21 cellular contexts compared by ENCODE assay signal in the genomic region with DNA sequence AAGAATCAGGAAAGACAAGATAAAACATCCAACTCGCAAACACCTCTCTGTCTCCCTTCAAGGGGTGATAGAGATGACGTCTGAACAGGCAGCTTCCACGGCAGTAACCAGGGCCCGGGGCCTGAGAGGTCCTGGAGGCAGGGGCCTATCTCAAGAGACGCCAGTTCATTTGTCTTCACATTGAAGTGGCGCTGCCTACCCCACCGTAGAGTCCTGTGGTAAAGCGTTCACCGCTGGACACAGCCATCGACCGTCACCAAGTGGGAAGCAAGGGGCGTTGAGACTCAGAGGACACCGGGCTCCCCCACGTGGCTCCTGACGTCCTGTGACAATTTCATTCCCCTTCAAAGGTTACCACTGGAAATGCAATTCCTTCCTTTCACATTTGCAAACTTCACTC. TPM values are rescaled to one million over a fixed set of nuclear protein-coding genes. Genes with fewer than 3 reads are reported as not detected.
A peak's percentile ranks its signal among the peaks of the same experiment; 100 is the strongest.
DNase-seq lines count a peak whose midpoint lies in the region; ATAC-seq, FAIRE-seq and TF ChIP-seq lines count a peak whose summit lies in the region.
"Had no signal": no experiment of that assay in that cellular context is flagged by ENCODE, and none has a peak within 500 bp of the region (broad histone marks: within the 10 kb centered on the region; RNA-seq: fewer than 3 reads in every experiment).

No MANE protein-coding gene starts in this region.

- no peak for TF ChIP-seq CTCF in natural killer cell (IDR thresholded peaks at IDR 0.05)
- no peak for TF ChIP-seq CTCF in RWPE1 (conservative IDR thresholded peaks at IDR 0.05; ENCODE audit: low read depth)
- no peak for TF ChIP-seq CTCF in kidney (IDR thresholded peaks at IDR 0.05; ENCODE audit: borderline replicate concordance, extremely low read depth, insufficient read depth)

- peaks cover 0 to 2% of the 10 kb centered on the region in 2 donors for H3K36me3 ChIP-seq in kidney (ENCODE audit: control insufficient read depth in 1 of 2, insufficient read depth in 2 of 2, low read length in 2 of 2)

- H3K4me3 ChIP-seq in kidney (ENCODE audit: low read length in 2 of 2), result no peak overlapping the region
- H3K4me3 ChIP-seq: GM12878 had no signal

- no peaks in the 10 kb centered on the region for H3K4me1 ChIP-seq in kidney (ENCODE audit: control insufficient read depth in 1 of 2, insufficient read depth in 1 of 2, low read depth in 1 of 2, low read length in 2 of 2)

- intact Hi-C loops in natural killer cell (cut with micrococcal nuclease), result no loop called here
- intact Hi-C loops in kidney (cut with DNase I), result no loop called here

- no peaks in the 10 kb centered on the region for H3K9me3 ChIP-seq in kidney (ENCODE audit: control insufficient read depth in 1 of 2, low read length in 2 of 2)

- POLR2A ChIA-PET in RWPE1 (lab: Yijun Ruan, JAX; ENCODE audit: low non-redundant PET), result no interaction called here

- H3K9me3 Mint-ChIP-seq in natural killer cell treated with Interleukin-12 subunit alpha and Interleukin-12 subunit beta and Interleukin-15 and Interleukin-18, amount 100 ng/mL, for 72 hours, result no peaks in the 10 kb centered on the region
- no peaks in the 10 kb centered on the region for H3K9me3 Mint-ChIP-seq in natural killer cell
- no peaks in the 10 kb centered on the region for H3K9me3 Mint-ChIP-seq in stimulated activated naive CD8-positive, alpha-beta T cell treated with anti-CD3 and anti-CD28 coated beads, Interleukin-15, amount 100 ng/mL, for 72 hours
- H3K9me3 Mint-ChIP-seq: CD8-positive, alpha-beta memory T cell; H9 had no signal

- H3K9ac ChIP-seq in kidney (ENCODE audit: low read length in 2 of 2), result no peak overlapping the region

- H3K27me3 Mint-ChIP-seq in natural killer cell treated with Interleukin-12 subunit alpha and Interleukin-12 subunit beta and Interleukin-15 and Interleukin-18, amount 100 ng/mL, for 72 hours, result peaks cover 0 to 1% of the 10 kb centered on the region in 2 donors
- H3K27me3 Mint-ChIP-seq in natural killer cell (ENCODE audit: low read depth in 2 of 2), result no peaks in the 10 kb centered on the region
- peaks cover 1% of the 10 kb centered on the region for H3K27me3 Mint-ChIP-seq in stimulated activated naive CD8-positive, alpha-beta T cell treated with anti-CD3 and anti-CD28 coated beads, Interleukin-15, amount 100 ng/mL, for 72 hours
- H3K27me3 Mint-ChIP-seq: CD8-positive, alpha-beta memory T cell had no signal

- H3K27ac Mint-ChIP-seq in natural killer cell treated with Interleukin-12 subunit alpha and Interleukin-12 subunit beta and Interleukin-15 and Interleukin-18, amount 100 ng/mL, for 72 hours, result no peak overlapping the region
- H3K27ac Mint-ChIP-seq in natural killer cell, result no peak overlapping the region
- H3K27ac Mint-ChIP-seq in stimulated activated naive CD8-positive, alpha-beta T cell treated with anti-CD3 and anti-CD28 coated beads, Interleukin-15, amount 100 ng/mL, for 72 hours, result peak overlapping the region; percentile 19 to 49
- H3K27ac Mint-ChIP-seq: CD8-positive, alpha-beta memory T cell had no signal

- ATAC-seq in natural killer cell treated with Interleukin-12 subunit alpha and Interleukin-12 subunit beta and Interleukin-15 and Interleukin-18, amount 100 ng/mL, for 72 hours, result no peak
- no peak for ATAC-seq in natural killer cell
- ATAC-seq in stimulated activated naive CD8-positive, alpha-beta T cell treated with anti-CD3 and anti-CD28 coated beads, Interleukin-15, amount 100 ng/mL, for 72 hours, result no peak
- no peak for ATAC-seq in GM18517 (IDR thresholded peaks at IDR 0.05; ENCODE audit: unreplicated experiment)
- ATAC-seq: GM12878 had no signal

- FAIRE-seq in kidney (lab: Jason Lieb, UNC), result no peak
- FAIRE-seq: A204.1, GM12878, GM19239, H1 had no signal

- CTCF ChIA-PET in RWPE1 (lab: Yijun Ruan, JAX), result no interaction called here

- peak; percentile 5 for DNase-seq in natural killer cell treated with Interleukin-12 subunit alpha and Interleukin-12 subunit beta and Interleukin-15 and Interleukin-18, amount 100 ng/mL, for 72 hours (ENCODE audit: low spot score)
- DNase-seq in natural killer cell (no peak), RWPE1 (ENCODE audit: low spot score) (no peak), kidney (peak; percentile 31), NCI-H1417 treated with DMSO at 0.1 percent for 48 hours (lab: John Stamatoyannopoulos, UW) (no peak)
- no peak for DNase-seq in stimulated activated naive CD8-positive, alpha-beta T cell treated with anti-CD3 and anti-CD28 coated beads, Interleukin-15, amount 100 ng/mL, for 72 hours
- DNase-seq: ACHN; CD8-positive, alpha-beta memory T cell; COR-L47; DMS 273 treated with DMSO at 0.1 percent for 48 hours; DMS53; DND-41; EL; H9 had no signal

- no peak overlapping the region for H3K4me3 Mint-ChIP-seq in natural killer cell treated with Interleukin-12 subunit alpha and Interleukin-12 subunit beta and Interleukin-15 and Interleukin-18, amount 100 ng/mL, for 72 hours
- no peak overlapping the region for H3K4me3 Mint-ChIP-seq in natural killer cell
- no peak overlapping the region for H3K4me3 Mint-ChIP-seq in stimulated activated naive CD8-positive, alpha-beta T cell treated with anti-CD3 and anti-CD28 coated beads, Interleukin-15, amount 100 ng/mL, for 72 hours
- H3K4me3 Mint-ChIP-seq: CD8-positive, alpha-beta memory T cell; H9 had no signal

- no peaks in the 10 kb centered on the region for H3K36me3 Mint-ChIP-seq in natural killer cell treated with Interleukin-12 subunit alpha and Interleukin-12 subunit beta and Interleukin-15 and Interleukin-18, amount 100 ng/mL, for 72 hours
- no peaks in the 10 kb centered on the region for H3K36me3 Mint-ChIP-seq in natural killer cell

- H3K27ac ChIP-seq in RWPE1 (peak overlapping the region; percentile 14; the same call in 1 of the 2 replicates), kidney (ENCODE audit: low read depth in 2 of 2, low read length in 2 of 2) (no peak overlapping the region)

- peaks cover 0 to 8% of the 10 kb centered on the region in 2 donors for H3K4me1 Mint-ChIP-seq in natural killer cell treated with Interleukin-12 subunit alpha and Interleukin-12 subunit beta and Interleukin-15 and Interleukin-18, amount 100 ng/mL, for 72 hours (ENCODE audit: low read depth in 2 of 2)
- H3K4me1 Mint-ChIP-seq in natural killer cell, result peaks cover 3 to 6% of the 10 kb centered on the region in 2 donors
- no peaks in the 10 kb centered on the region for H3K4me1 Mint-ChIP-seq in stimulated activated naive CD8-positive, alpha-beta T cell treated with anti-CD3 and anti-CD28 coated beads, Interleukin-15, amount 100 ng/mL, for 72 hours
- H3K4me1 Mint-ChIP-seq: CD8-positive, alpha-beta memory T cell; H9 had no signal

RNA-seq across cellular contexts. Expression of a gene that starts 21.4 kb away (rescaled TPM):
- not detected for total RNA-seq in natural killer cell treated with Interleukin-12 subunit alpha and Interleukin-12 subunit beta and Interleukin-15 and Interleukin-18, amount 100 ng/mL, for 72 hours
- under 1 TPM in 1 of 3 donors, not detected in 2; 0.28 TPM for total RNA-seq in natural killer cell
- not detected for total RNA-seq in kidney
- not detected for polyA plus RNA-seq in kidney (ENCODE audit: insufficient read depth, low read depth, low replicate concordance)
- total RNA-seq: CD8-positive, alpha-beta memory T cell; G401; H1 had no signal
- polyA plus RNA-seq: BJ; CD8-positive, alpha-beta memory T cell had no signal

RNA-seq across cellular contexts. Expression of a gene that starts 25.2 kb away (rescaled TPM):
- total RNA-seq in natural killer cell treated with Interleukin-12 subunit alpha and Interleukin-12 subunit beta and Interleukin-15 and Interleukin-18, amount 100 ng/mL, for 72 hours, result 10 to 100 TPM; 19.5 to 40.1 TPM
- total RNA-seq in natural killer cell (10 to 100 TPM; 35.7 to 57.4 (median 51.5) TPM), kidney (39.2 TPM)
- 42.0 TPM for polyA plus RNA-seq in kidney (ENCODE audit: insufficient read depth, low read depth, low replicate concordance)

RNA-seq across cellular contexts. Expression of a gene that starts 25.4 kb away (rescaled TPM):
- 10 to 100 TPM; 29.7 to 30.1 TPM for total RNA-seq in natural killer cell treated with Interleukin-12 subunit alpha and Interleukin-12 subunit beta and Interleukin-15 and Interleukin-18, amount 100 ng/mL, for 72 hours
- 10 to 100 TPM; 21.6 to 28.6 (median 23.3) TPM for total RNA-seq in natural killer cell
- 36.1 TPM for total RNA-seq in kidney
- 27.8 TPM for polyA plus RNA-seq in kidney (ENCODE audit: insufficient read depth, low read depth, low replicate concordance)

RNA-seq across cellular contexts. Expression of a gene that starts 33.9 kb away (rescaled TPM):
- total RNA-seq in natural killer cell treated with Interleukin-12 subunit alpha and Interleukin-12 subunit beta and Interleukin-15 and Interleukin-18, amount 100 ng/mL, for 72 hours, result not detected
- not detected for total RNA-seq in natural killer cell
- not detected for total RNA-seq in kidney
- polyA plus RNA-seq in kidney (ENCODE audit: insufficient read depth, low read depth, low replicate concordance), result not detected
- total RNA-seq: CD8-positive, alpha-beta memory T cell had no signal
- polyA plus RNA-seq: CD8-positive, alpha-beta memory T cell had no signal

RNA-seq across cellular contexts. Expression of a gene that starts 57.6 kb away (rescaled TPM):
- total RNA-seq in natural killer cell treated with Interleukin-12 subunit alpha and Interleukin-12 subunit beta and Interleukin-15 and Interleukin-18, amount 100 ng/mL, for 72 hours, result 100 to 1,000 TPM; 300 to 380 TPM
- total RNA-seq in natural killer cell, result 100 to 1,000 TPM; 168 to 219 (median 192) TPM
- total RNA-seq in kidney, result 139 TPM
- polyA plus RNA-seq in kidney (ENCODE audit: insufficient read depth, low read depth, low replicate concordance), result 38.2 TPM

Comparison
In these comparisons a context has a peak if more than half of its experiments do, and no peak if none do; other contexts are left out.
1. DNase-seq: peak in natural killer cell treated with Interleukin-12 subunit alpha and Interleukin-12 subunit beta and Interleukin-15 and Interleukin-18, amount 100 ng/mL, for 72 hours (single experiment) and kidney (single experiment); none in natural killer cell (single experiment), RWPE1 (single experiment), stimulated activated naive CD8-positive, alpha-beta T cell treated with anti-CD3 and anti-CD28 coated beads, Interleukin-15, amount 100 ng/mL, for 72 hours (0 of 2) and NCI-H1417 treated with DMSO at 0.1 percent for 48 hours (single experiment).
2. H3K27ac Mint-ChIP-seq: peak in stimulated activated naive CD8-positive, alpha-beta T cell treated with anti-CD3 and anti-CD28 coated beads, Interleukin-15, amount 100 ng/mL, for 72 hours (2 of 2); none in natural killer cell treated with Interleukin-12 subunit alpha and Interleukin-12 subunit beta and Interleukin-15 and Interleukin-18, amount 100 ng/mL, for 72 hours (0 of 2) and natural killer cell (0 of 2).